Comparison of ENCODE assay signal across 8 cellular contexts in the genomic region with DNA sequence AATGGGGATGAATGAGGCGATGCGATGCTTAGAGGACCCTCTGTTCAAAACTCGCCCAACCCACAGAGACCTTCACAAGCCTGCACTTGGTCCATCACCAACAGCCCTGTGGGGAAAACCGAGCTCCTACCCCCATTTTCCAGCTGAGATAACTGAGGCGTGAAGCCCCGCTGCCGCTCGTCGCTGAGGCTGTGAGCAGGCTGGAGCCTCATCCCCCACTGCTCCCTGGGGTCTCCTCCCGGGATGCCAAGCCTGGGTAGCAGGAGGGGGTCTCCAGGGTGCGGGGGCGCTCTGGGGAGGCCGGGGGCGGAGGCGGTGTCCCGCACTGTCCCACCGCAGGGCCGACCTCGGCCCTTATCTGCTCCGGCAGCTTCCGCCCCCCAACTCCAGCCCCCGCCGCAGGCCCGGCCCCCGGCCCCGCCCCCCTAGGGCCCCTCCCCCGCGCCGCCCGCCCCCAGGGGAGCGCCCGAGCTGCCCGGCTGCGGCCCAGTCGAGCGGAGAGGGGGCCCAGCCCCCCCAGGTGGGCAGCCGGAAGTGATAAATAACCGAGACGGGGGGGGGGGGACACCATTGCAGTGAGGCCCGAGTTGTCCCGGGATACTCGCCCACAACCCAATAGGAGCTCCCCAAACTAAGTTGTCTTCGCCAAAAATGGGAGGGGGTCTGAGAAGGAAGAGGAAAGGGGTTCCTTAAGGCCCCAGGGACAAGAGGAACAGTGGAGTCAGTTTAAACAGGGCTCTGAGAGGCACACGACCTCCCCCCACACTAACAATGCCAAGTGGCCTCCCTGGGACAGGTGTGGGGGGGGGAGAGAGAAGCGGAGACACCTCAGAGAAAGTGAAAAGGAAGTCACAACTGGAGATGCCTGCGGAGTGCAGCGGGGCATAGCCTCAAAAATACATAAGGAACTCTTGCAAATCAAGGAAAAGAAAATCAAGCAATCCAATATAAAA. TPM values are rescaled to one million over a fixed set of nuclear protein-coding genes. Genes with fewer than 3 reads are reported as not detected.
DNase-seq lines count a peak whose midpoint lies in the region; ATAC-seq, FAIRE-seq and TF ChIP-seq lines count a peak whose summit lies in the region.

No MANE protein-coding gene starts in this region.

- peak overlapping the region; percentile 17; the same call in 1 of the 2 replicates for H3K14ac ChIP-seq in IMR-90 (replicated peaks; ENCODE audit: low read depth, low read length)

- H3K4me1 ChIP-seq in IMR-90 (ENCODE audit: control insufficient read depth, insufficient read depth, low read length) (peaks cover 8% of the 10 kb centered on the region), skeletal muscle tissue (ENCODE audit: control insufficient read depth in 3 of 3, insufficient read depth in 3 of 3, low read length in 3 of 3) (peaks cover 7 to 24% (median 14%) of the 10 kb centered on the region in 3 donors)

- POLR2A ChIA-PET in IMR-90 (lab: Charles Lee; ENCODE audit: unreplicated experiment) = no interaction called here

- H3K9ac ChIP-seq in IMR-90 (ENCODE audit: low read depth, low read length) (peak overlapping the region; percentile 81), skeletal muscle tissue (ENCODE audit: low read depth in 1 of 3, low read length in 3 of 3) (peak overlapping the region; percentile 59 to 74 (median 70))

- H3K23ac ChIP-seq in IMR-90 (ENCODE audit: low read depth, low read length) = peak overlapping the region; percentile 59; the same call in 1 of the 2 replicates

- ATAC-seq in GM21423 (IDR thresholded peaks at IDR 0.05; ENCODE audit: unreplicated experiment) (peak; percentile 46), IMR-90 (ENCODE audit: low read depth) (peak; percentile 86), left ventricle myocardium superior (peak; percentile 80)

- H4K20me1 ChIP-seq in IMR-90 (ENCODE audit: insufficient read depth, low read length) = no peaks in the 10 kb centered on the region

- peak overlapping the region; percentile 20; the same call in 1 of the 2 replicates for H2BK120ac ChIP-seq in IMR-90 (ENCODE audit: low read depth, low read length)

- peak overlapping the region; percentile 85 for H2AFZ ChIP-seq in IMR-90 (replicated peaks; ENCODE audit: low read length, poor library complexity)

- H3K36me3 ChIP-seq in IMR-90 (ENCODE audit: control insufficient read depth, insufficient read depth, low read length) = no peaks in the 10 kb centered on the region
- no peaks in the 10 kb centered on the region for H3K36me3 ChIP-seq in skeletal muscle tissue (ENCODE audit: control insufficient read depth in 3 of 3, insufficient read depth in 3 of 3, low read length in 3 of 3)

- H3K27me3 ChIP-seq in IMR-90 (ENCODE audit: control insufficient read depth, insufficient read depth, low read length) (no peaks in the 10 kb centered on the region), skeletal muscle tissue (ENCODE audit: control insufficient read depth in 3 of 3, insufficient read depth in 3 of 3, low read length in 3 of 3) (no peaks in the 10 kb centered on the region)

- peak overlapping the region; percentile 72 for H3K4ac ChIP-seq in IMR-90 (ENCODE audit: low read depth, low read length)

- in situ Hi-C loops in IMR-90 (cut with MboI; ENCODE audit: low sequenced_read_pairs) = no loop called here

- peak overlapping the region; percentile 99 for H3K4me2 ChIP-seq in IMR-90 (ENCODE audit: low read depth, low read length)

- no peaks in the 10 kb centered on the region for H3K9me1 ChIP-seq in IMR-90 (ENCODE audit: insufficient read depth, low read length)

- CTCF ChIA-PET in IMR-90 (lab: Yijun Ruan, JAX) = no interaction called here

- no peak overlapping the region for H3K56ac ChIP-seq in IMR-90 (ENCODE audit: extremely low read depth, insufficient read depth, low read length)

- no peak for TF ChIP-seq RAD21 in IMR-90 (IDR thresholded peaks at IDR 0.05; ENCODE audit: low read length)

- no peak overlapping the region; the same call in 1 of the 2 replicates for H4K91ac ChIP-seq in IMR-90 (ENCODE audit: insufficient read depth, low read depth, low read length)

- peak overlapping the region; percentile 4; the same call in 1 of the 2 replicates for H2AK5ac ChIP-seq in IMR-90 (ENCODE audit: low read depth, low read length)

- H3K4me3 ChIP-seq in IMR-90 (ENCODE audit: insufficient read depth, low read depth, low read length) (peak overlapping the region; percentile 78), skeletal muscle tissue (ENCODE audit: low read length in 3 of 3) (peak overlapping the region; percentile 54 to 67 (median 59))

- TF ChIP-seq CTCF in GM10266 (IDR thresholded peaks at IDR 0.05; ENCODE audit: control insufficient read depth, insufficient read depth, low read depth, missing control alignments) (no peak), IMR-90 (conservative IDR thresholded peaks at IDR 0.05; ENCODE audit: low read depth, low read length) (no peak), D721Med (IDR thresholded peaks at IDR 0.05; ENCODE audit: insufficient read depth, missing control alignments) (no peak)

- BruUV-seq in IMR-90 (replicated peaks; lab: Mats Ljungman, UMichigan) = no TSS peak

- DNase-seq in GM10266 (ENCODE audit: extremely low spot score) (peak; percentile 82), IMR-90 (no peak), activated gamma-delta T cell treated with Interleukin-2 at 50 U/mL for 16 hours (peak; percentile 40), left ventricle myocardium superior (peak; percentile 65), globus pallidus (ENCODE audit: low spot score) (no peak), D721Med (ENCODE audit: insufficient read length, low spot score) (no peak)

- H2BK15ac ChIP-seq in IMR-90 (ENCODE audit: low read depth, low read length) = no peak overlapping the region

- H3K27ac ChIP-seq in IMR-90 (ENCODE audit: insufficient read depth, low read length) (peak overlapping the region; percentile 37; the same call in 1 of the 2 replicates), skeletal muscle tissue (ENCODE audit: low read depth, low read length) (no peak overlapping the region)

- WGBS in IMR-90 (ENCODE audit: extremely low coverage in 2 of 2, insufficient read length in 1 of 2), 2 experiments = 60% methylated on average over 1 of the region's 47 CpGs; no CpG with 5 or more reads in 1 of the 2 experiments

- no peak for FAIRE-seq in D721Med (lab: Jason Lieb, UNC)

- peak overlapping the region; percentile 92 for H3K18ac ChIP-seq in IMR-90 (ENCODE audit: low read depth, low read length)

- intact Hi-C loops in IMR-90 (cut with micrococcal nuclease) (no loop called here), left ventricle myocardium superior (cut with micrococcal nuclease) (no loop called here)

- no peaks in the 10 kb centered on the region for H3K79me1 ChIP-seq in IMR-90 (ENCODE audit: low read depth in 1 of 2, low read length in 2 of 2)

- H2AK9ac ChIP-seq in IMR-90 (replicated peaks; ENCODE audit: low read depth, low read length, poor library complexity) = peak overlapping the region; percentile 18

- H4K5ac ChIP-seq in IMR-90 (ENCODE audit: low read depth, low read length) = peak overlapping the region; percentile 99

- no peak for TF ChIP-seq POLR2A in IMR-90 (IDR thresholded peaks at IDR 0.05; ENCODE audit: low read depth, low read length)

- no peak overlapping the region for H2BK5ac ChIP-seq in IMR-90 (ENCODE audit: low read depth, low read length, poor library complexity, severe bottlenecking)

- dilution Hi-C loops in IMR-90 (cut with HindIII; ENCODE audit: low sequenced_read_pairs, unreplicated experiment) = no loop called here

- H4K8ac ChIP-seq in IMR-90 (ENCODE audit: low read depth in 2 of 2, low read length in 2 of 2) = peak overlapping the region; percentile 52 to 72; a peak in 2 of 4 replicates

- H2BK20ac ChIP-seq in IMR-90 (ENCODE audit: low read depth, low read length) = no peak overlapping the region

- no peaks in the 10 kb centered on the region for H3K9me3 ChIP-seq in IMR-90 (ENCODE audit: control insufficient read depth, insufficient read depth, low read length)
- no peaks in the 10 kb centered on the region for H3K9me3 ChIP-seq in skeletal muscle tissue (ENCODE audit: control insufficient read depth in 3 of 3, low read length in 3 of 3)

TF ChIP-seq in IMR-90, 13 proteins besides CTCF, POLR2A, EP300 and RAD21 (continues in another document):
- TF ChIP-seq MAZ (IDR thresholded peaks at IDR 0.05; ENCODE audit: borderline replicate concordance, low read depth, low read length) (no peak), USF2 (IDR thresholded peaks at IDR 0.05; ENCODE audit: low read depth, low read length) (no peak)

RNA-seq across cellular contexts. Expression of gene SLC39A13, which starts 8.3 kb away (rescaled TPM):
- total RNA-seq in IMR-90 (2012; rRNA removed) = 29.2 and 32.4 TPM in 2 replicates
- polyA plus RNA-seq in IMR-90 (2012; rRNA removed) = 144 and 164 TPM in 2 replicates
- 96.1 and 190 TPM in 2 replicates for polyA plus RNA-seq in IMR-90 (2012; cell fraction: cytosol; rRNA removed)
- 451 and 1,131 TPM in 2 replicates for polyA plus RNA-seq in IMR-90 (2012; cell fraction: nucleus; rRNA removed; ENCODE audit: low replicate concordance)
- total RNA-seq in left ventricle myocardium superior = 39.5 TPM
- total RNA-seq in skeletal muscle tissue = 16.7 TPM

RNA-seq across cellular contexts. Expression of gene SPI1, which starts 21.8 kb away (rescaled TPM):
- not detected in 2 replicates for total RNA-seq in IMR-90 (2012; rRNA removed)
- not detected in 2 replicates for polyA plus RNA-seq in IMR-90 (2012; rRNA removed)
- polyA plus RNA-seq in IMR-90 (2012; cell fraction: cytosol; rRNA removed) = 0.03 TPM in 1 of 2 replicates, not detected in the other
- not detected in 2 replicates for polyA plus RNA-seq in IMR-90 (2012; cell fraction: nucleus; rRNA removed; ENCODE audit: low replicate concordance)
- 11.2 TPM for total RNA-seq in left ventricle myocardium superior
- 2.6 TPM for total RNA-seq in skeletal muscle tissue

RNA-seq across cellular contexts. Expression of gene PSMC3, which starts 26.1 kb away (rescaled TPM):
- total RNA-seq in IMR-90 (2012; rRNA removed) = 238 and 484 TPM in 2 replicates
- polyA plus RNA-seq in IMR-90 (2012; rRNA removed) = 253 TPM in 2 replicates
- 146 and 163 TPM in 2 replicates for polyA plus RNA-seq in IMR-90 (2012; cell fraction: cytosol; rRNA removed)
- 79.5 and 128 TPM in 2 replicates for polyA plus RNA-seq in IMR-90 (2012; cell fraction: nucleus; rRNA removed; ENCODE audit: low replicate concordance)
- 180 TPM for total RNA-seq in left ventricle myocardium superior
- total RNA-seq in skeletal muscle tissue = 146 TPM

RNA-seq across cellular contexts. Expression of gene MYBPC3, which starts 47.6 kb away (rescaled TPM):
- total RNA-seq in IMR-90 (2012; rRNA removed) = not detected in 2 replicates
- not detected in 2 replicates for polyA plus RNA-seq in IMR-90 (2012; rRNA removed)
- not detected in 2 replicates for polyA plus RNA-seq in IMR-90 (2012; cell fraction: cytosol; rRNA removed)
- not detected in 2 replicates for polyA plus RNA-seq in IMR-90 (2012; cell fraction: nucleus; rRNA removed; ENCODE audit: low replicate concordance)
- 2,596 TPM for total RNA-seq in left ventricle myocardium superior
- total RNA-seq in skeletal muscle tissue = 1.6 TPM

RNA-seq across cellular contexts. Expression of gene RAPSN, which starts 48.8 kb away (rescaled TPM):
- not detected in 2 replicates for total RNA-seq in IMR-90 (2012; rRNA removed)
- polyA plus RNA-seq in IMR-90 (2012; rRNA removed) = 0.03 and 0.09 TPM in 2 replicates
- 0.03 and 0.08 TPM in 2 replicates for polyA plus RNA-seq in IMR-90 (2012; cell fraction: cytosol; rRNA removed)
- polyA plus RNA-seq in IMR-90 (2012; cell fraction: nucleus; rRNA removed; ENCODE audit: low replicate concordance) = 0.19 and 0.51 TPM in 2 replicates
- total RNA-seq in left ventricle myocardium superior = 6.3 TPM
- 44.9 TPM for total RNA-seq in skeletal muscle tissue

Comparison
In these comparisons a context has a peak if more than half of its experiments do, and no peak if none do; other contexts are left out.
1. DNase-seq: peak in GM10266 (single experiment), activated gamma-delta T cell treated with Interleukin-2 at 50 U/mL for 16 hours (single experiment) and left ventricle myocardium superior (single experiment); none in IMR-90 (single experiment), globus pallidus (single experiment) and D721Med (single experiment).
2. Peak in every context shown above with its lines, with median percentiles within 50 percentile points of each other: ATAC-seq.